In genomic region chr22:39279170-39279850, GRCh38 we compare ENCODE assay signal across 30 cellular contexts. TPM values are rescaled to one million over a fixed set of nuclear protein-coding genes. Genes with fewer than 3 reads are reported as not detected.
DNase-seq lines count a peak whose midpoint lies in the region; ATAC-seq and TF ChIP-seq lines count a peak whose summit lies in the region.
"Had no signal": no experiment of that assay in that cellular context is flagged by ENCODE, and none has a peak within 500 bp of the region (broad histone marks: within the 10 kb centered on the region; RNA-seq: fewer than 3 reads in every experiment).

No MANE protein-coding gene starts in this region.

- intact Hi-C loops in right cardiac atrium (cut with DNase I): no loop called here
- intact Hi-C loops in cardiac septum (cut with DNase I): no loop called here

- H3K79me2 ChIP-seq in neural progenitor cell (ENCODE audit: low read depth) (no peaks in the 10 kb centered on the region), osteoblast (ENCODE audit: insufficient read depth, low read length) (no peaks in the 10 kb centered on the region)

- no peaks in the 10 kb centered on the region for H3K27me3 ChIP-seq in right cardiac atrium (ENCODE audit: control insufficient read depth, insufficient read depth)
- H3K27me3 ChIP-seq in endodermal cell (ENCODE audit: control insufficient read depth, insufficient read depth, low read length, poor library complexity, severe bottlenecking): no peaks in the 10 kb centered on the region
- no peaks in the 10 kb centered on the region for H3K27me3 ChIP-seq in neural progenitor cell
- H3K27me3 ChIP-seq in osteoblast (ENCODE audit: insufficient read depth, low read length): no peaks in the 10 kb centered on the region
- H3K27me3 ChIP-seq: BE2C had no signal

- no peak for ATAC-seq in right cardiac atrium
- ATAC-seq in GM19452 (IDR thresholded peaks at IDR 0.05; ENCODE audit: unreplicated experiment): no peak
- ATAC-seq: CD8-positive, alpha-beta T cell; HepG2; naive thymus-derived CD8-positive, alpha-beta T cell; stimulated activated naive CD8-positive, alpha-beta T cell treated with anti-CD3 and anti-CD28 coated beads, Interleukin-15, Interleukin-2, amounts not matched to agents 100 U/mL and 50 U/mL, for 24 hours had no signal

- no peaks in the 10 kb centered on the region for H3K36me3 ChIP-seq in endodermal cell (ENCODE audit: control insufficient read depth, insufficient read depth, low read length)
- H3K36me3 ChIP-seq in neural progenitor cell: no peaks in the 10 kb centered on the region
- no peaks in the 10 kb centered on the region for H3K36me3 ChIP-seq in osteoblast (ENCODE audit: insufficient read depth, low read length)
- H3K36me3 ChIP-seq: BE2C, HAP-1, thoracic aorta had no signal

- TF ChIP-seq CTCF in endodermal cell (conservative IDR thresholded peaks at IDR 0.05) (no peak), neural progenitor cell (IDR thresholded peaks at IDR 0.05) (no peak), osteoblast (IDR thresholded peaks at IDR 0.05; ENCODE audit: extremely low read depth, low read depth, low read length) (no peak)

- H3K4me1 ChIP-seq in right cardiac atrium (ENCODE audit: control insufficient read depth, insufficient read depth, low read length) (peaks cover 16% of the 10 kb centered on the region), endodermal cell (ENCODE audit: control insufficient read depth, insufficient read depth, low read length) (no peaks in the 10 kb centered on the region), neural progenitor cell (peaks cover 7% of the 10 kb centered on the region), osteoblast (ENCODE audit: insufficient read depth, low read length) (peaks cover 12% of the 10 kb centered on the region)
- H3K4me1 ChIP-seq: BE2C had no signal

- no peak for DNase-seq in right cardiac atrium
- no peak for DNase-seq in cardiac septum (ENCODE audit: low spot score)
- no peak for DNase-seq in endodermal cell
- no peak for DNase-seq in neural progenitor cell (ENCODE audit: low spot score)
- DNase-seq in osteoblast (ENCODE audit: insufficient read length, low spot score, missing footprints): no peak
- no peak for DNase-seq in AG08396 (ENCODE audit: low spot score)
- DNase-seq: ACHN; activated CD4-positive, CD25-positive, alpha-beta regulatory T cell; activated effector memory CD4-positive, alpha-beta T cell treated with anti-CD3 and anti-CD28 coated beads, Interleukin-2, amount 50 U/mL, for 16 hours; activated naive CD8-positive, alpha-beta T cell treated with anti-CD3 and anti-CD28 coated beads for 36 hours; activated T-cell treated with anti-CD3 and anti-CD28 coated beads, Interleukin-2, amount 50 U/mL, for 24 hours; anterior cingulate cortex; BE2C; CD8-positive, alpha-beta T cell; effector CD8-positive, alpha-beta T cell; erythroblast; Karpas-422; naive thymus-derived CD8-positive, alpha-beta T cell; NCI-H1417; NCI-H2029; NCI-H226; NCI-H69; retina; RPMI8226; stimulated activated naive CD8-positive, alpha-beta T cell treated with anti-CD3 and anti-CD28 coated beads, Interleukin-15, Interleukin-2, amounts not matched to agents 100 U/mL and 50 U/mL, for 24 hours had no signal

- H3K4me3 ChIP-seq in right cardiac atrium (ENCODE audit: low read length) (no peak overlapping the region), endodermal cell (ENCODE audit: low read length) (no peak overlapping the region), neural progenitor cell (no peak overlapping the region), osteoblast (ENCODE audit: insufficient read depth, low read length) (no peak overlapping the region)
- H3K4me3 ChIP-seq: HAP-1, smooth muscle cell, thoracic aorta had no signal

- H3K36me3 Mint-ChIP-seq in endodermal cell (ENCODE audit: low read depth) (peaks cover 4% of the 10 kb centered on the region), neural progenitor cell (peaks cover 3% of the 10 kb centered on the region)
- H3K36me3 Mint-ChIP-seq: activated naive CD8-positive, alpha-beta T cell treated with anti-CD3 and anti-CD28 coated beads for 36 hours; CD8-positive, alpha-beta T cell; naive thymus-derived CD8-positive, alpha-beta T cell had no signal

- H3K4me3 Mint-ChIP-seq in endodermal cell (no peak overlapping the region), neural progenitor cell (no peak overlapping the region)
- H3K4me3 Mint-ChIP-seq: activated naive CD8-positive, alpha-beta T cell treated with anti-CD3 and anti-CD28 coated beads for 36 hours; activated T-cell treated with anti-CD3 and anti-CD28 coated beads, Interleukin-2, amount 50 U/mL, for 24 hours; CD8-positive, alpha-beta T cell; naive thymus-derived CD8-positive, alpha-beta T cell had no signal

- no peaks in the 10 kb centered on the region for H4K20me1 ChIP-seq in neural progenitor cell (ENCODE audit: low read depth)
- no peaks in the 10 kb centered on the region for H4K20me1 ChIP-seq in osteoblast (ENCODE audit: insufficient read depth, low read length)

- H3K9me3 Mint-ChIP-seq in endodermal cell: peaks cover 13% of the 10 kb centered on the region
- peaks cover 5% of the 10 kb centered on the region for H3K9me3 Mint-ChIP-seq in neural progenitor cell
- H3K9me3 Mint-ChIP-seq: activated naive CD8-positive, alpha-beta T cell treated with anti-CD3 and anti-CD28 coated beads for 36 hours had no signal

- no peak overlapping the region for H3K9ac ChIP-seq in endodermal cell (ENCODE audit: extremely low read depth, low read length, poor library complexity, severe bottlenecking)
- H3K9ac ChIP-seq in neural progenitor cell: no peak overlapping the region

- peak overlapping the region; percentile 78 for H3K27ac ChIP-seq in right cardiac atrium (ENCODE audit: low read length)
- no peak overlapping the region for H3K27ac ChIP-seq in endodermal cell (ENCODE audit: low read depth, low read length)
- H3K27ac ChIP-seq in neural progenitor cell: no peak overlapping the region
- no peak overlapping the region for H3K27ac ChIP-seq in osteoblast (ENCODE audit: low read depth, low read length)
- H3K27ac ChIP-seq: thoracic aorta had no signal

- H3K4me2 ChIP-seq in neural progenitor cell (peak overlapping the region; percentile 8), osteoblast (ENCODE audit: insufficient read depth, low read length) (no peak overlapping the region)
- H3K4me2 ChIP-seq: smooth muscle cell had no signal

- H3K27me3 Mint-ChIP-seq in endodermal cell (ENCODE audit: insufficient read depth) (peaks cover 1% of the 10 kb centered on the region), neural progenitor cell (ENCODE audit: insufficient read depth, low read depth) (peaks cover 6% of the 10 kb centered on the region)

- H3K4me1 Mint-ChIP-seq in endodermal cell (peaks cover 5% of the 10 kb centered on the region), neural progenitor cell (peaks cover 19% of the 10 kb centered on the region)
- H3K4me1 Mint-ChIP-seq: activated naive CD8-positive, alpha-beta T cell treated with anti-CD3 and anti-CD28 coated beads for 36 hours had no signal

- H2AFZ ChIP-seq in neural progenitor cell (replicated peaks) (peak overlapping the region; percentile 36), osteoblast (ENCODE audit: low read length) (no peak overlapping the region)

- H3F3A ChIP-seq in neural progenitor cell (ENCODE audit: low read depth): peaks cover 8% of the 10 kb centered on the region

- H3K9me3 ChIP-seq in right cardiac atrium (ENCODE audit: control insufficient read depth, low read length): no peaks in the 10 kb centered on the region
- H3K9me3 ChIP-seq in endodermal cell (ENCODE audit: control insufficient read depth, low read length): peaks cover 6% of the 10 kb centered on the region
- no peaks in the 10 kb centered on the region for H3K9me3 ChIP-seq in neural progenitor cell (ENCODE audit: low read depth)
- no peaks in the 10 kb centered on the region for H3K9me3 ChIP-seq in osteoblast (ENCODE audit: low read depth, low read length)
- H3K9me3 ChIP-seq: BE2C, thoracic aorta had no signal

- WGBS in right cardiac atrium: 66% methylated on average over 23 of the region's 23 CpGs
- WGBS in endodermal cell (ENCODE audit: insufficient coverage in 1 of 2, insufficient read length in 1 of 2), 2 experiments: 70 to 76% methylated on average over 17 to 23 of the region's 23 CpGs

- H3K27ac Mint-ChIP-seq in endodermal cell (peak overlapping the region; percentile 6), neural progenitor cell (peak overlapping the region; percentile 72)
- H3K27ac Mint-ChIP-seq: activated naive CD8-positive, alpha-beta T cell treated with anti-CD3 and anti-CD28 coated beads for 36 hours; activated T-cell treated with anti-CD3 and anti-CD28 coated beads, Interleukin-2, amount 50 U/mL, for 24 hours; CD8-positive, alpha-beta T cell had no signal

RNA-seq across cellular contexts. Expression of gene PDGFB, which starts 34.5 kb away (rescaled TPM):
- 10 to 100 TPM in 3 of 4 donors, 1 to 10 TPM in 1; 9.3 to 82.1 (median 20.6) TPM for total RNA-seq in right cardiac atrium
- polyA plus RNA-seq in right cardiac atrium: 15.4 TPM
- total RNA-seq in cardiac septum: 21.2 TPM
- total RNA-seq in endodermal cell: 10 to 100 TPM in 1 of 2 donors, 1 to 10 TPM in 1; 5.9 to 10.4 TPM
- polyA plus RNA-seq in endodermal cell (2013, experiment 1 of 2): 3.5 TPM
- polyA plus RNA-seq in endodermal cell (2013, experiment 2 of 2): 3.3 TPM
- 0.15 and 0.65 TPM in 2 replicates for total RNA-seq in neural progenitor cell (ENCODE audit: low replicate concordance)
- under 0.01 TPM in 1 of 2 replicates, not detected in the other for total RNA-seq in osteoblast

RNA-seq across cellular contexts. Expression of gene RPL3, which starts 40.1 kb away (rescaled TPM):
- total RNA-seq in right cardiac atrium: 1,000 to 10,000 TPM in 2 of 4 donors, 100 to 1,000 TPM in 2; 948 to 1,416 (median 984) TPM
- 1,325 TPM for polyA plus RNA-seq in right cardiac atrium
- 317 TPM for total RNA-seq in cardiac septum
- total RNA-seq in endodermal cell: 1,000 to 10,000 TPM; 2,218 to 2,701 TPM
- polyA plus RNA-seq in endodermal cell (2013, experiment 1 of 2): 2,540 TPM
- polyA plus RNA-seq in endodermal cell (2013, experiment 2 of 2): 2,353 TPM
- total RNA-seq in neural progenitor cell (ENCODE audit: low replicate concordance): 3,021 and 4,709 TPM in 2 replicates
- total RNA-seq in osteoblast: 1,858 and 2,119 TPM in 2 replicates
